13 cellular contexts compared by ENCODE assay signal in the genomic region with DNA sequence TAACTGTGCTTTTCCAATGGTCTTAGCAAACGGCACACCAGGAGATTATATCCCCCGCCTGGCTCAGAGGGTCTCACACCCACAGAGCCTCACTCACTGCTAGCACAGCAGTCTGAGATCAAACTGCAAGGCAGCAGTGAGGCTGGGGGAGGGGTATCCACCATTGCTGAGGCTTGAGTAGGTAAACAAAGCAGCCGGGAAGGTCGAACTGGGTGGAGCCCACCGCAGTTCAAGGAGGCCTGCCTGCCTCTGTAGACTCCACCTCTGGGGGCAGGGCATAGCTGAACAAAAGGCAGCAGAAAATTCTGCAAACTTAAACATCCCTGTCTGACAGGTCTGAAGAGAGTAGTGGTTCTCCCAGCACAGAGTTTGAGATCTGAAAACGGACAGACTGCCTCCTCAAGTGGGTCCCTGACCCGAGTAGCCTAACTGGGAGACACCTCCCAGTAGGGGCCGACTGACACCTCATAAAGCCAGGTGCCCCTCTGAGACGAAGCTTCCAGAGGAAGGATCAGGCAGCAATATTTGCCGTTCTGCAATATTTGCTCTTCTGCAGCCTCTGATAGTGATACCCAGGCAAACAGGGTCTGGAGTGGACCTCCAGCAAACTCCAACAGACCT. TPM values are rescaled to one million over a fixed set of nuclear protein-coding genes. Genes with fewer than 3 reads are reported as not detected.
"Had no signal": no experiment of that assay in that cellular context is flagged by ENCODE, and none has a peak within 500 bp of the region (broad histone marks: within the 10 kb centered on the region; RNA-seq: fewer than 3 reads in every experiment).

No MANE protein-coding gene starts in this region.

RNA-seq across cellular contexts. Expression of a gene that starts 42.8 kb away (rescaled TPM):
- total RNA-seq: kidney epithelial cell, left cardiac atrium, left ventricle myocardium inferior, left ventricle myocardium superior, lower leg skin, lung microvascular endothelial cell, mammary epithelial cell, mesenteric fat pad, mesothelial cell of epicardium, mononuclear cell, myocyte had no signal
- polyA plus RNA-seq: immature natural killer cell, keratinocyte, mammary epithelial cell had no signal
